Comparison of ENCODE assay signal across 23 cellular contexts in the genomic region with DNA sequence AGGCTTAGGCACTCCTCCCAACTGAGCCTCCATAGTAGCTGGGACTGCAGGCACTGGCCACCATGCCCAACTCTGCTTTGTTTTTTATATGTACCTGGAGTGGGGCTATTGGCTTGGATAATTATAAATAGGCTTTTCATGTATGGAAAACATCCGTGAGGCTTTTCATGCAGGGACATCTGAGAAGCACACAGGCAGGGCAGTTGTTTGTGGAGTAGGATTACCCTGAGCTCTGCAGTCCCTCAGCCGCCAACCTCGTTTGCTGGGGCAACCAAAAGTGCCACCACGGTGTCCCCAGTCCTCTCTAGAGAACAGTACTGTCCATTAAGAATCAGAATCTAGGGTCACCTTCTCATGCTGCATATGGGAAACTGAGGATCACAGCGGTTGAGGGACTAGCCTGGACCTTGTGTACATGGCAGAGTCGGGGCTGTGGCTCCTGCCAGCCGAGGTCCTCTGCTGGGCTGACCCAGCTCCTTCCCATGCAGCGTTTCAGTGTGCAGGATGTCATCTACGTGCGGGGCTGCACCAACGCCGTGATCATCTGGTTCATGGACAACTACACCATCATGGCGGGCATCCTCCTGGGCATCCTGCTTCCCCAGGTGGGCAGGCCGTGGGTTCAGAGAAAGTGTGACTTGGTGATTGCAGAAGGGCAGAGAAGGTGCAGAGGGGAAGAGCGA. TPM values are rescaled to one million over a fixed set of nuclear protein-coding genes. Genes with fewer than 3 reads are reported as not detected.
A peak's percentile ranks its signal among the peaks of the same experiment; 100 is the strongest.
DNase-seq lines count a peak whose midpoint lies in the region; ATAC-seq, FAIRE-seq and TF ChIP-seq lines count a peak whose summit lies in the region.
"Had no signal": no experiment of that assay in that cellular context is flagged by ENCODE, and none has a peak within 500 bp of the region (broad histone marks: within the 10 kb centered on the region; RNA-seq: fewer than 3 reads in every experiment).

No MANE protein-coding gene starts in this region.

- no peak for ATAC-seq in heart right ventricle
- ATAC-seq in activated CD8-positive, alpha-beta T cell treated with anti-CD3 and anti-CD28 coated beads, Interleukin-2, amount 10 ng/mL, durations not matched to agents 7 days and 5 days, result no peak
- ATAC-seq: foreskin keratinocyte, GM12878 had no signal

- POLR2A ChIA-PET in activated CD8-positive, alpha-beta T cell treated with anti-CD3 and anti-CD28 coated beads, Interleukin-2, amount 10 ng/mL, durations not matched to agents 7 days and 5 days (lab: Charles Lee), result interaction anchor here (0.9 kb wide), 1 partner anchor 72 kb away, joined by 3 read pairs; no protein-coding TSS in a partner anchor

- DNase-seq in left ventricle myocardium inferior (no peak), heart right ventricle (no peak), esophagus muscularis mucosa (ENCODE audit: extremely low spot score) (peak; percentile 91), trophoblast cell (no peak), urothelium cell line (ENCODE audit: low spot score) (no peak), AG08396 (ENCODE audit: low spot score) (no peak), GM19239 (ENCODE audit: insufficient read length, low spot score) (no peak)
- no peak for DNase-seq in activated CD8-positive, alpha-beta T cell treated with anti-CD3 and anti-CD28 coated beads, Interleukin-2, amount 10 ng/mL, durations not matched to agents 7 days and 5 days
- DNase-seq: activated CD4-positive, CD25-positive, alpha-beta regulatory T cell; adrenal gland; foreskin keratinocyte; mesendoderm; naive B cell; NCI-H1105 treated with DMSO at 0.1 percent for 48 hours; NCI-H2081; NCI-H510A; NK-92 treated with Interleukin-12 subunit alpha and Interleukin-12 subunit beta, amount 100 ng/mL, for 24 hours; stimulated activated CD4-positive, alpha-beta T cell treated with anti-CD3 and anti-CD28 coated beads, Interleukin-4, amount 100 ng/mL, for 24 hours; T-helper 9 cell had no signal

- H3K36me3 ChIP-seq in left ventricle myocardium inferior (no peaks in the 10 kb centered on the region), heart right ventricle (peaks cover 0 to 29% (median 0%) of the 10 kb centered on the region in 9 donors), esophagus muscularis mucosa (peaks cover 0 to 40% (median 17%) of the 10 kb centered on the region in 4 donors), trophoblast cell (ENCODE audit: control insufficient read depth in 1 of 2, insufficient read depth in 2 of 2, low read length in 2 of 2) (peaks cover 0 to 4% of the 10 kb centered on the region in 2 experiments)
- H3K36me3 ChIP-seq: adrenal gland had no signal

- H3K27me3 Mint-ChIP-seq in activated CD8-positive, alpha-beta T cell treated with anti-CD3 and anti-CD28 coated beads, Interleukin-2, amount 10 ng/mL, durations not matched to agents 7 days and 5 days (ENCODE audit: low read depth), result peaks cover 8% of the 10 kb centered on the region

- H3K4me1 ChIP-seq in left ventricle myocardium inferior, result peaks cover 15% of the 10 kb centered on the region
- peaks cover 0 to 13% (median 8%) of the 10 kb centered on the region in 9 donors for H3K4me1 ChIP-seq in heart right ventricle
- H3K4me1 ChIP-seq in esophagus muscularis mucosa, result peaks cover 13 to 35% (median 26%) of the 10 kb centered on the region in 4 donors
- H3K4me1 ChIP-seq in trophoblast cell (ENCODE audit: control insufficient read depth in 1 of 2, insufficient read depth in 2 of 2, low read length in 2 of 2), result peaks cover 2% of the 10 kb centered on the region in 2 experiments
- H3K4me1 ChIP-seq: adrenal gland had no signal

- H3K23ac ChIP-seq in trophoblast cell (ENCODE audit: low read length), result no peak overlapping the region

- H3K79me1 ChIP-seq in trophoblast cell (ENCODE audit: low read length), result no peaks in the 10 kb centered on the region

- H2AFZ ChIP-seq in trophoblast cell (ENCODE audit: insufficient read depth, low read length, poor library complexity), result no peak overlapping the region

- H3K27me3 ChIP-seq in left ventricle myocardium inferior (ENCODE audit: low read depth) (no peaks in the 10 kb centered on the region), heart right ventricle (no peaks in the 10 kb centered on the region), esophagus muscularis mucosa (no peaks in the 10 kb centered on the region), trophoblast cell (ENCODE audit: insufficient read depth, low read length) (no peaks in the 10 kb centered on the region)
- H3K27me3 ChIP-seq: adrenal gland, foreskin keratinocyte, Peyer's patch had no signal

- H3K4me1 Mint-ChIP-seq in activated CD8-positive, alpha-beta T cell treated with anti-CD3 and anti-CD28 coated beads, Interleukin-2, amount 10 ng/mL, durations not matched to agents 7 days and 5 days (ENCODE audit: low read depth), result peaks cover 13% of the 10 kb centered on the region

- H3K27ac ChIP-seq in left ventricle myocardium inferior (replicated peaks), result peak overlapping the region; percentile 67
- H3K27ac ChIP-seq in heart right ventricle, result no peak overlapping the region
- H3K27ac ChIP-seq in esophagus muscularis mucosa (replicated peaks in 1 of 4), result peak overlapping the region; percentile 67 to 78 (median 77)
- H3K27ac ChIP-seq in trophoblast cell (ENCODE audit: low read depth, low read length), result no peak overlapping the region
- H3K27ac ChIP-seq: adrenal gland, foreskin keratinocyte, Peyer's patch had no signal

- H3K4me3 ChIP-seq in left ventricle myocardium inferior (no peak overlapping the region), heart right ventricle (no peak overlapping the region), esophagus muscularis mucosa (no peak overlapping the region), trophoblast cell (ENCODE audit: low read depth, low read length) (peak overlapping the region; percentile 45)
- H3K4me3 ChIP-seq: adrenal gland, GM12878, Peyer's patch had no signal

- WGBS in heart right ventricle, 2 donors, result 92 to 96% methylated on average over 15 of the region's 15 CpGs
- whole genome bisulfite sequencing in esophagus muscularis mucosa, result 88% methylated on average over 15 of the region's 15 CpGs
- WGBS in trophoblast cell (ENCODE audit: extremely low coverage, insufficient coverage, insufficient read length), result no CpG with 5 or more reads among the region's 15 CpGs

- no peak overlapping the region for H2BK120ac ChIP-seq in trophoblast cell (ENCODE audit: insufficient read depth, low read length, poor library complexity)

- H3K14ac ChIP-seq in trophoblast cell (ENCODE audit: low read length), result no peak overlapping the region

- no peak overlapping the region for H3K9ac ChIP-seq in trophoblast cell (ENCODE audit: low read length)

- no peak overlapping the region for H3K4me3 Mint-ChIP-seq in activated CD8-positive, alpha-beta T cell treated with anti-CD3 and anti-CD28 coated beads, Interleukin-2, amount 10 ng/mL, durations not matched to agents 7 days and 5 days

- no peak for TF ChIP-seq POLR2A in esophagus muscularis mucosa (IDR thresholded peaks at IDR 0.05; ENCODE audit: low read depth)

- H3K4me2 ChIP-seq in trophoblast cell (ENCODE audit: low read length), result no peak overlapping the region

- no peak overlapping the region for H4K8ac ChIP-seq in trophoblast cell (ENCODE audit: low read depth, low read length)

- no peak for TF ChIP-seq CTCF in left ventricle myocardium inferior (IDR thresholded peaks at IDR 0.05; ENCODE audit: borderline replicate concordance)
- no peak for TF ChIP-seq CTCF in heart right ventricle (IDR thresholded peaks at IDR 0.05)
- TF ChIP-seq CTCF in esophagus muscularis mucosa (IDR thresholded peaks at IDR 0.05), result no peak

- intact Hi-C loops in left ventricle myocardium inferior (cut with micrococcal nuclease), result loop anchor here (5.0 kb wide), 1 partner anchor 78 kb away; no protein-coding TSS in a partner anchor
- intact Hi-C loops in heart right ventricle (cut with DNase I), result loop anchor here in 7 of 10 donors (2.0 to 10.0 kb wide), 6 partner anchors 51 to 271 kb away; a partner anchor contains a TSS
- intact Hi-C loops in esophagus muscularis mucosa (cut with DNase I), result no loop called here

- H2AK5ac ChIP-seq in trophoblast cell (ENCODE audit: low read length), result no peak overlapping the region

- CTCF ChIA-PET in activated CD8-positive, alpha-beta T cell treated with anti-CD3 and anti-CD28 coated beads, Interleukin-2, amount 10 ng/mL, durations not matched to agents 7 days and 5 days (lab: Charles Lee), result interaction anchor here (1.1 to 4.4 kb wide), 7 partner anchors 10 to 129 kb away, joined by 3 to 29 read pairs (median 4); no protein-coding TSS in a partner anchor

- H3K9me3 ChIP-seq in left ventricle myocardium inferior (replicated peaks), result no peaks in the 10 kb centered on the region
- H3K9me3 ChIP-seq in heart right ventricle, result no peaks in the 10 kb centered on the region
- H3K9me3 ChIP-seq in esophagus muscularis mucosa, result no peaks in the 10 kb centered on the region
- no peaks in the 10 kb centered on the region for H3K9me3 ChIP-seq in trophoblast cell (ENCODE audit: insufficient read depth, low read depth, low read length)
- H3K9me3 ChIP-seq: adrenal gland, Peyer's patch had no signal

- H3K4ac ChIP-seq in trophoblast cell (ENCODE audit: low read depth, low read length), result no peak overlapping the region

- FAIRE-seq in urothelium cell line (lab: Jason Lieb, UNC) (peak; percentile 94), GM19239 (lab: Jason Lieb, UNC) (no peak)
- FAIRE-seq: bronchial epithelial cell, GM12878 had no signal

- TF ChIP-seq EP300 in esophagus muscularis mucosa (IDR thresholded peaks at IDR 0.05), result no peak

- no peak overlapping the region for H4K91ac ChIP-seq in trophoblast cell (ENCODE audit: low read depth, low read length)

- H3K36me3 Mint-ChIP-seq in activated CD8-positive, alpha-beta T cell treated with anti-CD3 and anti-CD28 coated beads, Interleukin-2, amount 10 ng/mL, durations not matched to agents 7 days and 5 days (ENCODE audit: low read depth), result no peaks in the 10 kb centered on the region
- H3K36me3 Mint-ChIP-seq: naive B cell had no signal

- H3K18ac ChIP-seq in trophoblast cell (ENCODE audit: low read length), result no peak overlapping the region

- H4K12ac ChIP-seq in trophoblast cell (ENCODE audit: low read depth, low read length), result no peak overlapping the region

- no peak overlapping the region for H2BK12ac ChIP-seq in trophoblast cell (ENCODE audit: low read length)

- no peaks in the 10 kb centered on the region for H3K79me2 ChIP-seq in trophoblast cell (ENCODE audit: control insufficient read depth, insufficient read depth, low read length, poor library complexity)

- H3K9me3 Mint-ChIP-seq in activated CD8-positive, alpha-beta T cell treated with anti-CD3 and anti-CD28 coated beads, Interleukin-2, amount 10 ng/mL, durations not matched to agents 7 days and 5 days (ENCODE audit: insufficient read depth), result no peaks in the 10 kb centered on the region
- H3K9me3 Mint-ChIP-seq: activated T-helper 2 cell treated with anti-CD3 and anti-CD28 coated beads, Interferon-gamma antibody, Interleukin-2, Interleukin-4, amounts not matched to agents 10 μg/mL and 5 μg/mL and 100 μg/mL, durations not matched to agents 14 hours and 24 hours and 36 hours; naive B cell had no signal

- H3K27ac Mint-ChIP-seq in activated CD8-positive, alpha-beta T cell treated with anti-CD3 and anti-CD28 coated beads, Interleukin-2, amount 10 ng/mL, durations not matched to agents 7 days and 5 days, result no peak overlapping the region
- H3K27ac Mint-ChIP-seq: activated T-helper 2 cell treated with anti-CD3 and anti-CD28 coated beads, Interferon-gamma antibody, Interleukin-2, Interleukin-4, amounts not matched to agents 10 μg/mL and 5 μg/mL and 100 μg/mL, durations not matched to agents 14 hours and 24 hours and 36 hours had no signal

- no peak overlapping the region for H2BK5ac ChIP-seq in trophoblast cell (ENCODE audit: low read depth, low read length, poor library complexity)

RNA-seq across cellular contexts. Expression of a gene that starts 54.5 kb away (rescaled TPM):
- 6.8 TPM for total RNA-seq in left ventricle myocardium inferior
- total RNA-seq in heart right ventricle, result 10 to 100 TPM in 5 of 10 donors, 1 to 10 TPM in 5; 5.0 to 16.5 (median 9.4) TPM
- polyA plus RNA-seq in heart right ventricle, result 10 to 100 TPM; 15.4 to 18.2 TPM
- 10 to 100 TPM; 40.3 to 59.4 (median 53.5) TPM for total RNA-seq in esophagus muscularis mucosa
- polyA plus RNA-seq in trophoblast cell (2013), result 19.1 and 19.5 TPM in 2 replicates
- 1 to 10 TPM; 3.8 to 4.7 TPM for total RNA-seq in activated CD8-positive, alpha-beta T cell treated with anti-CD3 and anti-CD28 coated beads, Interleukin-2, amount 10 ng/mL, durations not matched to agents 7 days and 5 days

Comparison
In these comparisons a context has a peak if more than half of its experiments do, and no peak if none do; other contexts are left out.
1. H3K27ac ChIP-seq: peak in left ventricle myocardium inferior (single experiment) and esophagus muscularis mucosa (4 of 4); none in heart right ventricle (0 of 10) and trophoblast cell (single experiment).